13 cellular contexts compared by ENCODE assay signal in the genomic region with DNA sequence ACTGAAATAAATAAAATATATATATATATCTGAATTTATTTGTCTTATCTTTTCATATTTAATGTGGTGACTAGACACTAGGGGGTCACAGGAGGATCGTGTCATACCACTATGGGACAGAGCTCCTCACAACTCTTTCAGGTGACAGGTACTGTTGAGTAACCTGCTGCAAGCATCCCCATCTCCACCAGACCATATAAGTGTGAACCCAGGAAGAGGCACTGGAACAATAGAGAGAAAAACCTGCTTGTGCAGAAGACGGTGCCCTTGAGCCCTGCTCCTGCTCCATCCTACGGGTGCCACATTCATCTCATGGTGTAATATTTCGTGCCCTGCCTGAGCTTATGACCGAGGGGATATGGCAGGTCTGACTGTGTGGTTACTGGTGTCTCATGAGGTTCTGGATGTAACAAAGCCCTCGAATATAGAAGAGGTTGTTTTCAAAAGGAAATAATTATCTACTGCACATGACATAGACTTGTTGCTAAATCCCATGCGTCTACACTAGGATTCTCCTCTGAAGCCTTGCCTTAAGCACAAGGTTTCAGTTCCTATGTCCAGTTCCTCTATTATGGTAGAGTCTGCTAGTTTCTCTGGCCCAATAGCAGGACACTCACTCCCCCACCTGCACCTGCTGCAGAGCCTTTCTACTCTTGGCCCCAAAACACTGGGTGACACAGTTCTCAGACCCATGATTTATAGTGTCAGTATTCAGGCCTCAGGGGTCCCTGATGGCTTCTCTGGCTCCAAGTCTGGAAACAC.
DNase-seq lines count a peak whose midpoint lies in the region; ATAC-seq, FAIRE-seq and TF ChIP-seq lines count a peak whose summit lies in the region.
"Had no signal": no experiment of that assay in that cellular context is flagged by ENCODE, and none has a peak within 500 bp of the region (broad histone marks: within the 10 kb centered on the region; RNA-seq: fewer than 3 reads in every experiment).

No MANE protein-coding gene starts in this region.

- no peak for DNase-seq in GM12891 (ENCODE audit: insufficient read length, low spot score)
- DNase-seq in GM20000 (ENCODE audit: low spot score), result peak; percentile 45
- DNase-seq in MV-4-11 (lab: John Stamatoyannopoulos, UW), result peak; percentile 99
- no peak for DNase-seq in left lobe of liver (ENCODE audit: low spot score)
- DNase-seq in DMS153 (lab: John Stamatoyannopoulos, UW), result no peak
- no peak for DNase-seq in NCI-H69 (lab: John Stamatoyannopoulos, UW)
- no peak for DNase-seq in activated CD4-positive, CD25-positive, alpha-beta regulatory T cell treated with anti-CD3 and anti-CD28 coated beads, Interleukin-2, amount 50 U/mL, for 72 hours
- DNase-seq: activated effector memory CD4-positive, alpha-beta T cell treated with anti-CD3 and anti-CD28 coated beads, Interleukin-2, amount 50 U/mL, for 16 hours; esophagus squamous epithelium; NCI-H2171 treated with DMSO at 0.1 percent for 48 hours; upper lobe of left lung had no signal

- H3K36me3 Mint-ChIP-seq in activated T-helper 17 cell treated with anti-CD3 and anti-CD28 coated beads, Interleukin-2, amount 50 U/mL, for 72 hours (ENCODE audit: low read depth), result no peaks in the 10 kb centered on the region

- no peak overlapping the region for H3K27ac Mint-ChIP-seq in activated T-helper 17 cell treated with anti-CD3 and anti-CD28 coated beads, Interleukin-2, amount 50 U/mL, for 72 hours

- H3K9me3 Mint-ChIP-seq in activated T-helper 17 cell treated with anti-CD3 and anti-CD28 coated beads, Interleukin-2, amount 50 U/mL, for 72 hours, result no peaks in the 10 kb centered on the region
- H3K9me3 Mint-ChIP-seq: central memory CD8-positive, alpha-beta T cell had no signal

- peaks cover 12% of the 10 kb centered on the region for H3K27me3 Mint-ChIP-seq in activated T-helper 17 cell treated with anti-CD3 and anti-CD28 coated beads, Interleukin-2, amount 50 U/mL, for 72 hours
- H3K27me3 Mint-ChIP-seq: central memory CD8-positive, alpha-beta T cell had no signal

- peak; percentile 22 for ATAC-seq in left lobe of liver
- ATAC-seq in activated T-helper 17 cell treated with anti-CD3 and anti-CD28 coated beads, Interleukin-2, amount 50 U/mL, for 72 hours (replicated peaks), result no peak

- no peak overlapping the region for H3K4me3 Mint-ChIP-seq in activated T-helper 17 cell treated with anti-CD3 and anti-CD28 coated beads, Interleukin-2, amount 50 U/mL, for 72 hours
- H3K4me3 Mint-ChIP-seq: central memory CD8-positive, alpha-beta T cell had no signal

- TF ChIP-seq CTCF in GM20000 (IDR thresholded peaks at IDR 0.05; ENCODE audit: extremely low read depth, missing control alignments), result no peak

- TF ChIP-seq POLR2A in GM12891 (IDR thresholded peaks at IDR 0.05; ENCODE audit: low read depth, low read length), result no peak

- peak; percentile 85 for FAIRE-seq in GM12891 (lab: Jason Lieb, UNC)

- H3K4me1 Mint-ChIP-seq in activated T-helper 17 cell treated with anti-CD3 and anti-CD28 coated beads, Interleukin-2, amount 50 U/mL, for 72 hours, result no peaks in the 10 kb centered on the region

TF ChIP-seq in GM12891, 5 proteins besides CTCF, POLR2A, EP300 and RAD21:
- no peak for TF ChIP-seq POU2F2 (IDR thresholded peaks at IDR 0.05; ENCODE audit: low read depth, low read length)
- TF ChIP-seq SPI1 (IDR thresholded peaks at IDR 0.05; ENCODE audit: low read depth, low read length), result peak; percentile 99
- TF ChIP-seq POLR2AphosphoS5 (IDR thresholded peaks at IDR 0.05; ENCODE audit: low read depth, low read length), result no peak
- no peak for TF ChIP-seq TAF1 (IDR thresholded peaks at IDR 0.05; ENCODE audit: low read depth, low read length)
- no peak for TF ChIP-seq PAX5 (IDR thresholded peaks at IDR 0.05; ENCODE audit: insufficient read depth, low read length, severe bottlenecking)

Comparison
In these comparisons a context has a peak if more than half of its experiments do, and no peak if none do; other contexts are left out.
1. DNase-seq: peak in GM20000 (single experiment) and MV-4-11 (single experiment); none in GM12891 (single experiment), left lobe of liver (single experiment), DMS153 (single experiment), NCI-H69 (single experiment) and activated CD4-positive, CD25-positive, alpha-beta regulatory T cell treated with anti-CD3 and anti-CD28 coated beads, Interleukin-2, amount 50 U/mL, for 72 hours (single experiment).